ENCODE assay signal across 8 cellular contexts in the genomic region with DNA sequence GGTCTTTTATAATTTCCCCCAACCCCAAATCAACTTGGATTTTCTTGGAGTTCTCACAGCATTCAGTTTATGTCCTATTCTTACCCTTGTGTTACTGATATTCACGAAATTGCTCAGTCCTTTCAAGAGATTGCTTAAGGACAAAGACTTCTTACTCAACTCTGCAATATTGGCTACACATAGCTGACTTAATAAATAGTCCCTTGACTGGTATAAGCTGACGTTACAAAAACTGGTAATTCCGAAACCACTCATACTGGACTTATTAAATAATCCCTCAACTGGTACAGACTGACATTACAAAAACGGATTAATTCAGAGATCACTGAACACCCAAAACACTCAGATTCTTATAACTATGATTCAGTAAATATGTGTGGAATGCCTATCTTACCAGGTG. TPM values are rescaled to one million over a fixed set of nuclear protein-coding genes. Genes with fewer than 3 reads are reported as not detected.
DNase-seq lines count a peak whose midpoint lies in the region; ATAC-seq and TF ChIP-seq lines count a peak whose summit lies in the region.

No MANE protein-coding gene starts in this region.

- H3K36me3 Mint-ChIP-seq in IgD-negative memory B cell: peaks cover 21% of the 10 kb centered on the region
- peaks cover 26 to 29% of the 10 kb centered on the region in 2 donors for H3K36me3 Mint-ChIP-seq in naive B cell

- H3K4me1 Mint-ChIP-seq in IgD-negative memory B cell (peaks cover 11 to 12% (median 12%) of the 10 kb centered on the region in 3 donors), naive B cell (peaks cover 7 to 34% (median 19%) of the 10 kb centered on the region in 3 donors)

- peaks cover 5 to 36% (median 22%) of the 10 kb centered on the region in 3 donors for H3K9me3 Mint-ChIP-seq in IgD-negative memory B cell
- H3K9me3 Mint-ChIP-seq in naive B cell: peaks cover 0 to 19% (median 13%) of the 10 kb centered on the region in 7 donors

- H3K4me3 ChIP-seq in AG04449 (ENCODE audit: low read depth, low read length) (peak overlapping the region; percentile 92), choroid plexus epithelial cell (ENCODE audit: low read depth, low read length) (peak overlapping the region; percentile 89)

- H3K27me3 Mint-ChIP-seq in IgD-negative memory B cell: no peaks in the 10 kb centered on the region
- H3K27me3 Mint-ChIP-seq in naive B cell: no peaks in the 10 kb centered on the region

- in situ Hi-C loops in G401 (cut with HindIII; ENCODE audit: low sequenced_read_pairs): no loop called here

- DNase-seq in AG04449 (ENCODE audit: low read depth, low spot score) (no peak), choroid plexus epithelial cell (ENCODE audit: low read depth) (peak; percentile 42), naive B cell (no peak), G401 (ENCODE audit: low spot score) (no peak), 8988T (no peak), NCI-H510A treated with DMSO at 0.1 percent for 48 hours (lab: John Stamatoyannopoulos, UW) (no peak), AG20443 (ENCODE audit: low spot score) (no peak)

- no peak for ATAC-seq in naive B cell (ENCODE audit: low read depth in 2 of 2)

- peak overlapping the region in 2 of 3 donors; percentile 76 to 91 for H3K27ac Mint-ChIP-seq in IgD-negative memory B cell
- peak overlapping the region; percentile 65 to 94 (median 86) for H3K27ac Mint-ChIP-seq in naive B cell

- TF ChIP-seq CTCF in AG04449 (IDR thresholded peaks at IDR 0.05; ENCODE audit: insufficient read depth, low read length, missing control alignments): no peak
- TF ChIP-seq CTCF in choroid plexus epithelial cell (conservative IDR thresholded peaks at IDR 0.05; ENCODE audit: low read depth, low read length): no peak

- CTCF ChIA-PET in AG04449 (lab: Yijun Ruan, JAX): interaction anchor here (0.7 to 1.0 kb wide), 4 partner anchors 8 to 49 kb away, joined by 3 read pairs; no protein-coding TSS in a partner anchor

- POLR2A ChIA-PET in AG04449 (lab: Yijun Ruan, JAX): interaction anchor here (2.0 kb wide), 1 partner anchor 21 kb away, joined by 11 read pairs; the partner anchor contains the start of gene ZNF263

- H3K4me3 Mint-ChIP-seq in IgD-negative memory B cell (peak overlapping the region; percentile 87 to 92 (median 90)), naive B cell (peak overlapping the region; percentile 78 to 93 (median 88))

RNA-seq across cellular contexts. Expression of gene TIGD7, which starts 0.9 kb away (rescaled TPM):
- polyA plus RNA-seq in IgD-negative memory B cell: 4.4 TPM
- 1 to 10 TPM in 5 of 6 donors, under 1 TPM in 1; 0.52 to 9.7 (median 6.0) TPM for polyA plus RNA-seq in naive B cell (ENCODE audit: low read depth in 6 of 6)
- 6.5 and 11.8 TPM in 2 replicates for total RNA-seq in G401 (2014; rRNA removed; shearing (Covaris generic))

RNA-seq across cellular contexts. Expression of gene ZNF75A, which starts 0.9 kb away (rescaled TPM):
- polyA plus RNA-seq in IgD-negative memory B cell: 27.1 TPM
- polyA plus RNA-seq in naive B cell (ENCODE audit: low read depth in 6 of 6): 10 to 100 TPM; 22.4 to 59.6 (median 30.6) TPM
- total RNA-seq in G401 (2014; rRNA removed; shearing (Covaris generic)): 23.0 and 25.4 TPM in 2 replicates

RNA-seq across cellular contexts. Expression of gene ZNF263, which starts 21.1 kb away (rescaled TPM):
- polyA plus RNA-seq in IgD-negative memory B cell (61.3 TPM), naive B cell (ENCODE audit: low read depth in 6 of 6) (10 to 100 TPM; 39.8 to 65.5 (median 51.6) TPM)
- 87.5 and 117 TPM in 2 replicates for total RNA-seq in G401 (2014; rRNA removed; shearing (Covaris generic))

RNA-seq across cellular contexts. Expression of gene MEFV, which starts 47.9 kb away (rescaled TPM):
- polyA plus RNA-seq in IgD-negative memory B cell (not detected), naive B cell (ENCODE audit: low read depth in 6 of 6) (under 1 TPM in 1 of 6 donors, not detected in 5; 0.25 TPM)
- not detected in 2 replicates for total RNA-seq in G401 (2014; rRNA removed; shearing (Covaris generic))

RNA-seq across cellular contexts. Expression of gene OR2C1, which starts 51.3 kb away (rescaled TPM):
- polyA plus RNA-seq in IgD-negative memory B cell: not detected
- polyA plus RNA-seq in naive B cell (ENCODE audit: low read depth in 6 of 6): 1 to 10 TPM in 3 of 6 donors, under 1 TPM in 2, not detected in 1; 0.20 to 1.9 (median 1.0) TPM
- total RNA-seq in G401 (2014; rRNA removed; shearing (Covaris generic)): not detected in 2 replicates
